ENCODE assay signal across 20 cellular contexts in genomic region chr4:84848432-84848831, GRCh38.
"Had no signal": no experiment of that assay in that cellular context is flagged by ENCODE, and none has a peak within 500 bp of the region (broad histone marks: within the 10 kb centered on the region; RNA-seq: fewer than 3 reads in every experiment).

No MANE protein-coding gene starts in this region.

- H3K9me3 ChIP-seq: left lung, thoracic aorta had no signal

- H3K4me3 Mint-ChIP-seq: activated CD4-positive, alpha-beta T cell treated with anti-CD3 and anti-CD28 coated beads, Interleukin-2, amount 10 ng/mL, durations not matched to agents 24 days and 14 days; activated CD8-positive, alpha-beta T cell treated with anti-CD3 and anti-CD28 coated beads, Interleukin-2, amount 10 ng/mL, durations not matched to agents 7 days and 5 days; activated naive CD4-positive, alpha-beta T cell treated with anti-CD3 and anti-CD28 coated beads, Interleukin-2, amount 10 ng/mL, durations not matched to agents 7 days and 5 days; activated naive CD8-positive, alpha-beta T cell treated with anti-CD3 and anti-CD28 coated beads, Interleukin-2, amount 50 U/mL, for 24 hours; activated T-cell treated with anti-CD3 and anti-CD28 coated beads, Interleukin-2, amount 50 U/mL, for 4 hours; memory B cell; natural killer cell; stimulated activated naive CD8-positive, alpha-beta T cell treated with anti-CD3 and anti-CD28 coated beads, Interleukin-15, amount 100 ng/mL, for 72 hours had no signal

- H3K27ac ChIP-seq: epithelial cell of prostate, foreskin keratinocyte, parathyroid adenoma had no signal

- H3K27ac Mint-ChIP-seq: activated CD4-positive, alpha-beta T cell treated with anti-CD3 and anti-CD28 coated beads, Interleukin-2, amount 10 ng/mL, durations not matched to agents 24 days and 14 days; activated CD8-positive, alpha-beta T cell treated with anti-CD3 and anti-CD28 coated beads, Interleukin-2, amount 10 ng/mL, durations not matched to agents 7 days and 5 days; activated naive CD4-positive, alpha-beta T cell treated with anti-CD3 and anti-CD28 coated beads, Interleukin-2, amount 10 ng/mL, durations not matched to agents 7 days and 5 days; activated naive CD8-positive, alpha-beta T cell treated with anti-CD3 and anti-CD28 coated beads, Interleukin-2, amount 50 U/mL, for 24 hours; memory B cell; natural killer cell; stimulated activated naive CD8-positive, alpha-beta T cell treated with anti-CD3 and anti-CD28 coated beads, Interleukin-15, amount 100 ng/mL, for 72 hours had no signal

- H3K36me3 ChIP-seq: thoracic aorta had no signal

- H3K9me3 Mint-ChIP-seq: activated CD4-positive, alpha-beta T cell treated with anti-CD3 and anti-CD28 coated beads, Interleukin-2, amount 10 ng/mL, durations not matched to agents 24 days and 14 days; activated naive CD4-positive, alpha-beta T cell treated with anti-CD3 and anti-CD28 coated beads, Interleukin-2, amount 10 ng/mL, durations not matched to agents 7 days and 5 days; activated naive CD8-positive, alpha-beta T cell treated with anti-CD3 and anti-CD28 coated beads, Interleukin-2, amount 50 U/mL, for 24 hours; memory B cell; stimulated activated naive CD8-positive, alpha-beta T cell treated with anti-CD3 and anti-CD28 coated beads, Interleukin-15, amount 100 ng/mL, for 72 hours had no signal

- DNase-seq: activated CD4-positive, alpha-beta T cell treated with anti-CD3 and anti-CD28 coated beads, Interleukin-2, amount 10 ng/mL, durations not matched to agents 24 days and 14 days; activated CD8-positive, alpha-beta T cell treated with anti-CD3 and anti-CD28 coated beads, Interleukin-2, amount 10 ng/mL, durations not matched to agents 7 days and 5 days; activated effector memory CD4-positive, alpha-beta T cell treated with Interleukin-2 at 50 U/mL for 16 hours; activated naive CD4-positive, alpha-beta T cell treated with anti-CD3 and anti-CD28 coated beads, Interleukin-2, amount 10 ng/mL, durations not matched to agents 7 days and 5 days; activated naive CD8-positive, alpha-beta T cell treated with anti-CD3 and anti-CD28 coated beads, Interleukin-2, amount 50 U/mL, for 24 hours; activated T-cell treated with anti-CD3 and anti-CD28 coated beads, Interleukin-2, amount 50 U/mL, for 4 hours; foreskin keratinocyte; head of caudate nucleus; kidney; left lung; natural killer cell; stimulated activated CD4-positive, alpha-beta T cell treated with anti-CD3 and anti-CD28 coated beads, Interleukin-4, amount 100 ng/mL, for 1 hour; stimulated activated naive CD8-positive, alpha-beta T cell treated with anti-CD3 and anti-CD28 coated beads, Interleukin-15, amount 100 ng/mL, for 72 hours had no signal

- ATAC-seq: activated CD8-positive, alpha-beta T cell treated with anti-CD3 and anti-CD28 coated beads, Interleukin-2, amount 10 ng/mL, durations not matched to agents 7 days and 5 days; activated naive CD8-positive, alpha-beta T cell treated with anti-CD3 and anti-CD28 coated beads, Interleukin-2, amount 50 U/mL, for 24 hours; activated T-cell treated with anti-CD3 and anti-CD28 coated beads, Interleukin-2, amount 50 U/mL, for 4 hours; foreskin keratinocyte; left lung; natural killer cell; sciatic nerve; SK-N-SH treated with all-trans-retinoic acid at 6 μM for 48 hours; stimulated activated naive CD8-positive, alpha-beta T cell treated with anti-CD3 and anti-CD28 coated beads, Interleukin-15, amount 100 ng/mL, for 72 hours had no signal

- H3K4me1 Mint-ChIP-seq: activated CD4-positive, alpha-beta T cell treated with anti-CD3 and anti-CD28 coated beads, Interleukin-2, amount 10 ng/mL, durations not matched to agents 24 days and 14 days; activated naive CD4-positive, alpha-beta T cell treated with anti-CD3 and anti-CD28 coated beads, Interleukin-2, amount 10 ng/mL, durations not matched to agents 7 days and 5 days; activated naive CD8-positive, alpha-beta T cell treated with anti-CD3 and anti-CD28 coated beads, Interleukin-2, amount 50 U/mL, for 24 hours; memory B cell; natural killer cell; stimulated activated naive CD8-positive, alpha-beta T cell treated with anti-CD3 and anti-CD28 coated beads, Interleukin-15, amount 100 ng/mL, for 72 hours had no signal

- H3K36me3 Mint-ChIP-seq: activated naive CD4-positive, alpha-beta T cell treated with anti-CD3 and anti-CD28 coated beads, Interleukin-2, amount 10 ng/mL, durations not matched to agents 7 days and 5 days; memory B cell; natural killer cell had no signal

- H3K27me3 ChIP-seq: foreskin keratinocyte, left lung had no signal

- H3K27me3 Mint-ChIP-seq: activated CD4-positive, alpha-beta T cell treated with anti-CD3 and anti-CD28 coated beads, Interleukin-2, amount 10 ng/mL, durations not matched to agents 24 days and 14 days; activated naive CD4-positive, alpha-beta T cell treated with anti-CD3 and anti-CD28 coated beads, Interleukin-2, amount 10 ng/mL, durations not matched to agents 7 days and 5 days; activated naive CD8-positive, alpha-beta T cell treated with anti-CD3 and anti-CD28 coated beads, Interleukin-2, amount 50 U/mL, for 24 hours; memory B cell; stimulated activated naive CD8-positive, alpha-beta T cell treated with anti-CD3 and anti-CD28 coated beads, Interleukin-15, amount 100 ng/mL, for 72 hours had no signal

- H3K4me3 ChIP-seq: left lung, smooth muscle cell, thoracic aorta had no signal
